8 cellular contexts compared by ENCODE assay signal in the genomic region with DNA sequence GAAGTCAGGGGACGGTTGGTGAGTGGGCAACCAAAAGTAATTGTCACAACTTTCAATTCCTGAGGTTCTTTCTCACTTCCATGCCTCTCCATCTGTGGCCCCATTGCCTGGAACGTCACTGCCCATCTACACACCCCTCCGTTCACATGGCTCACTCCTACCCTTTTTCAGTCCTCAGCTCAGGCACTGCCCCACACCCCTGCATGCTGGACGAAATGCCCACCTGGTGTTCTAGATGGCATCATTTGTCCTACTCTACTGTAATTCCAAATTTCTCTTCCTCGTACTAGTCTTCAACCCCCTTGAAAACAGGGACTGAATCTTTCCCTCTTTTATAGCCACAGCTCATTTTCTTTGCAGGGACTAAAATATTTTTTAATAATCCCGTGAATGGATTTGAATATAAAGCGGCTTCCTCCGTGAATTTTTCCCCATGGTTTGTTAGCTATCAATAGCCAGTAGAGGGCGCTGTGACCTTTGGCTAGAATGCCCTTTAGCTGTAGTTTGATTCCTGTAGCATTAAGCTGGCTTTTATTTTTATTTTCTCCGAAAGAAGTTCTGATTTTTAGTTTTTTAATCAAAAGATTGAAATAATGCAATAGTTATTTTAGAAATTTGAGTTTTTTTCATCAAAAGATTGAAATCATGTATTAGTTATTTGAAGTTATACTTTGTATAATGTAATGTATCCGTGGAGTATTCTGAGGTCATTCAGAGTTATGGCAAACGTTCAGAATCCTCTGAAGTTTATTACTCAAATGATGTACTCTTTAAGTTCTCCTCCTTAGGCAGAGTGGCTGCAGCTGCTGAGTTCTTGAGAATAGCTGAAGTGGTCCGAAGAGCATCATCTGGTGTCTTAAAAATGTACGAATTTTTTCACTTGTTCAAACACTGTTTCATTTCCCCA.
DNase-seq lines count a peak whose midpoint lies in the region; ATAC-seq, FAIRE-seq and TF ChIP-seq lines count a peak whose summit lies in the region.

No MANE protein-coding gene starts in this region.

- no peaks in the 10 kb centered on the region for H3K4me1 ChIP-seq in prostate gland (replicated peaks)

- TF ChIP-seq CTCF in HFF-Myc (IDR thresholded peaks at IDR 0.05; ENCODE audit: low read depth, low read length, missing control alignments) (peak; percentile 77), prostate gland (IDR thresholded peaks at IDR 0.05) (peak; percentile 84 to 95 (median 86))

- H3K27me3 ChIP-seq in prostate gland (replicated peaks; ENCODE audit: insufficient read depth) = no peaks in the 10 kb centered on the region

- intact Hi-C loops in prostate gland (cut with DNase I) = loop anchor here (2.0 to 10.0 kb wide), 2 partner anchors 400 to 1214 kb away; no protein-coding TSS in a partner anchor

- H3K9me3 ChIP-seq in prostate gland = no peaks in the 10 kb centered on the region

- ATAC-seq in HG03108 (IDR thresholded peaks at IDR 0.05; ENCODE audit: unreplicated experiment) = no peak

- no peaks in the 10 kb centered on the region for H3K36me3 ChIP-seq in prostate gland

- H3K4me3 ChIP-seq in HFF-Myc (replicated peaks; ENCODE audit: low read depth, low read length) = no peak overlapping the region
- no peak overlapping the region for H3K4me3 ChIP-seq in prostate gland

- no peak overlapping the region for H3K27ac ChIP-seq in prostate gland

- FAIRE-seq in frontal cortex (lab: Jason Lieb, UNC) = peak; percentile 86

- peak; percentile 11 for DNase-seq in NOMO-1 treated with DMSO at 0.1 percent for 48 hours (lab: John Stamatoyannopoulos, UW; ENCODE audit: unreplicated experiment)
- no peak for DNase-seq in NOMO-1 treated with dmso at 0.1 percent for 144 hours (lab: John Stamatoyannopoulos, UW; ENCODE audit: unreplicated experiment)
- DNase-seq in HFF-Myc (ENCODE audit: extremely low read depth, low read depth) = peak; percentile 30
- peak; percentile 59 for DNase-seq in NCI-H2107 (lab: John Stamatoyannopoulos, UW)
- peak; percentile 51 for DNase-seq in activated CD4-positive, alpha-beta T cell treated with anti-CD3 and anti-CD28 coated beads for 48 hours
- peak; percentile 21 to 29 for DNase-seq in frontal cortex (ENCODE audit: low spot score in 2 of 2)
- DNase-seq in prostate gland (ENCODE audit: low spot score) = peak; percentile 58

- 22% methylated on average over 14 of the region's 14 CpGs for WGBS in prostate gland

- no peak for TF ChIP-seq POLR2A in prostate gland (IDR thresholded peaks at IDR 0.05)
